2 cellular contexts compared by ENCODE assay signal in genomic region chr6:45675634-45676033, GRCh38.
TF ChIP-seq lines count a peak whose summit lies in the region.

No MANE protein-coding gene starts in this region.

TF ChIP-seq in GM23338, 12 proteins besides CTCF, POLR2A, EP300 and RAD21:
- TF ChIP-seq CREB1 (CRISPR knock-in tag; IDR thresholded peaks at IDR 0.05; ENCODE audit: low read depth) (no peak), POLR2AphosphoS5 (IDR thresholded peaks at IDR 0.05; ENCODE audit: low read depth) (no peak), ZNF114 (CRISPR knock-in tag; IDR thresholded peaks at IDR 0.05) (no peak), NANOG (IDR thresholded peaks at IDR 0.05; ENCODE audit: borderline replicate concordance) (no peak), ETS1 (IDR thresholded peaks at IDR 0.05) (no peak)

TF ChIP-seq in H1, 55 proteins besides CTCF, POLR2A, EP300 and RAD21:
- TF ChIP-seq CREB1 (IDR thresholded peaks at IDR 0.05), result no peak
- TF ChIP-seq SUZ12 (IDR thresholded peaks at IDR 0.05; ENCODE audit: low read length), result no peak
- TF ChIP-seq SRF (IDR thresholded peaks at IDR 0.05; ENCODE audit: low read depth, low read length), result no peak
- TF ChIP-seq EGR1 (IDR thresholded peaks at IDR 0.05; ENCODE audit: borderline replicate concordance, low read depth, low read length), result no peak
- no peak for TF ChIP-seq BRCA1 (IDR thresholded peaks at IDR 0.05; ENCODE audit: low read depth, low read length)
- no peak for TF ChIP-seq SP1 (IDR thresholded peaks at IDR 0.05; ENCODE audit: low read depth, low read length)
- TF ChIP-seq GTF2F1 (IDR thresholded peaks at IDR 0.05; ENCODE audit: borderline replicate concordance, low read depth, low read length), result no peak
